ENCODE assay signal across 1 cellular context in the genomic region with DNA sequence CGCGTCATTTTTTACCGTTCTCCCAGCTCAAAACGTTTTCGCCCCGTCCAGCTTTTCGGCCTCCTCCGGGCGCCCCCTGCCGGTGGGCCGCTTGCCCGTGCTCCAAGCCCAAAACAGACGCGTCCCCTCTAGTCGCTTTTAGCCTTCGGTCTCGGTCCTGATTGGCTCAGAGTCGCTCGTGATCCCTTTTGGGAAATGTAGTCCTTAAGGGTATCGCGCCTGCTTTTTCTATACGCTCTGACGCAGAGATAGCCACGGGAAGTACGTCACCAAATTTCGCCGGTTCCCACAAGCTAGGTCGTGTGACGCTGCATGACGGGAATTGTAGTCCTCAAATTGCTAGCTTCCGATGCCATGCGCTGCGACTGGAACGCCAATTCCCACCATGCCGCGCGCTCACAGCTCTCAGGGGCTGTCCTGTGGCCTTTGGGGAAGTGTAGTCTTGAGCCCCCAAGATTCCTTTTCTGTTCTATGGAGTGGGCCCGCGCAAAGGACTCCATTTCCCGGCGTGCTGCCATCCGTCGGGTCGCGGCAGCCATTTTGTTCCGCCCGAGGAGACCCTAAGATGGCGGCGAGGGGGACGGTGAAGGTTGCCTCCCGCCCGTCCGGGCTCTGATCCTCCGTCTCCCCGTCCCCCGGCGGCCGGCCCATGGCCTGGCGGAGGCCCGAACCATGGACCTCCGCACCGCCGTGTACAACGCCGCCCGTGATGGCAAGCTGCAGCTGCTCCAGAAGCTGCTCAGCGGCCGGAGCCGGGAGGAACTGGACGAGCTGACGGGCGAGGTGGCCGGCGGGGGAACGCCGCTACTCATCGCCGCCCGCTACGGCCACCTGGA.
TF ChIP-seq lines count a peak whose summit lies in the region.

Gene FEM1A (plus strand): TSS at position 552 of the 836 bp plus-strand sequence. CDS start 121 bp downstream, at position 673.

TF ChIP-seq in K562, 482 proteins besides CTCF, POLR2A, EP300 and RAD21 (continued from another document and continues in another):
- TF ChIP-seq, protein P1, sequence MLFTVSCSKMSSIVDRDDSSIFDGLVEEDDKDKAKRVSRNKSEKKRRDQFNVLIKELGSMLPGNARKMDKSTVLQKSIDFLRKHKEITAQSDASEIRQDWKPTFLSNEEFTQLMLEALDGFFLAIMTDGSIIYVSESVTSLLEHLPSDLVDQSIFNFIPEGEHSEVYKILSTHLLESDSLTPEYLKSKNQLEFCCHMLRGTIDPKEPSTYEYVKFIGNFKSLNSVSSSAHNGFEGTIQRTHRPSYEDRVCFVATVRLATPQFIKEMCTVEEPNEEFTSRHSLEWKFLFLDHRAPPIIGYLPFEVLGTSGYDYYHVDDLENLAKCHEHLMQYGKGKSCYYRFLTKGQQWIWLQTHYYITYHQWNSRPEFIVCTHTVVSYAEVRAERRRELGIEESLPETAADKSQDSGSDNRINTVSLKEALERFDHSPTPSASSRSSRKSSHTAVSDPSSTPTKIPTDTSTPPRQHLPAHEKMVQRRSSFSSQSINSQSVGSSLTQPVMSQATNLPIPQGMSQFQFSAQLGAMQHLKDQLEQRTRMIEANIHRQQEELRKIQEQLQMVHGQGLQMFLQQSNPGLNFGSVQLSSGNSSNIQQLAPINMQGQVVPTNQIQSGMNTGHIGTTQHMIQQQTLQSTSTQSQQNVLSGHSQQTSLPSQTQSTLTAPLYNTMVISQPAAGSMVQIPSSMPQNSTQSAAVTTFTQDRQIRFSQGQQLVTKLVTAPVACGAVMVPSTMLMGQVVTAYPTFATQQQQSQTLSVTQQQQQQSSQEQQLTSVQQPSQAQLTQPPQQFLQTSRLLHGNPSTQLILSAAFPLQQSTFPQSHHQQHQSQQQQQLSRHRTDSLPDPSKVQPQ (CRISPR knock-in tag; IDR thresholded peaks at IDR 0.05; ENCODE audit: borderline replicate concordance), result peak; percentile 7; the same call in 1 of the 2 replicates
- TF ChIP-seq, protein P2, sequence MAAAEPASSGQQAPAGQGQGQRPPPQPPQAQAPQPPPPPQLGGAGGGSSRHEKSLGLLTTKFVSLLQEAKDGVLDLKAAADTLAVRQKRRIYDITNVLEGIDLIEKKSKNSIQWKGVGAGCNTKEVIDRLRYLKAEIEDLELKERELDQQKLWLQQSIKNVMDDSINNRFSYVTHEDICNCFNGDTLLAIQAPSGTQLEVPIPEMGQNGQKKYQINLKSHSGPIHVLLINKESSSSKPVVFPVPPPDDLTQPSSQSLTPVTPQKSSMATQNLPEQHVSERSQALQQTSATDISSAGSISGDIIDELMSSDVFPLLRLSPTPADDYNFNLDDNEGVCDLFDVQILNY (CRISPR knock-in tag; IDR thresholded peaks at IDR 0.05), result no peak
- TF ChIP-seq GTF2B (IDR thresholded peaks at IDR 0.05; ENCODE audit: extremely low read depth, insufficient read length) (no peak), ZKSCAN3 (CRISPR knock-in tag; IDR thresholded peaks at IDR 0.05) (no peak), RBFOX2 (IDR thresholded peaks at IDR 0.05; ENCODE audit: low read depth, low read length) (peak; percentile 96), NR3C1 (CRISPR knock-in tag; IDR thresholded peaks at IDR 0.05) (no peak), ZBTB9 (CRISPR knock-in tag; IDR thresholded peaks at IDR 0.05) (peak; percentile 91), ZNF551 (CRISPR knock-in tag; IDR thresholded peaks at IDR 0.05) (no peak), ZHX1 (conservative IDR thresholded peaks at IDR 0.05; ENCODE audit: low read length) (0 out of 2 replicates have a peak, but pooled peaks have one; percentile 16), L3MBTL2 (IDR thresholded peaks at IDR 0.05) (peak; percentile 81), NCOA1 (IDR thresholded peaks at IDR 0.05; ENCODE audit: low read depth) (peak; percentile 90; the same call in 1 of the 2 replicates), ZNF584 (CRISPR knock-in tag; IDR thresholded peaks at IDR 0.05; ENCODE audit: low read depth) (peak; percentile 99), MYNN (IDR thresholded peaks at IDR 0.05) (no peak), MYNN (CRISPR knock-in tag; IDR thresholded peaks at IDR 0.05) (no peak), TAL1 (IDR thresholded peaks at IDR 0.05) (no peak), TCF15 (CRISPR knock-in tag; IDR thresholded peaks at IDR 0.05) (no peak), HMGN3 (IDR thresholded peaks at IDR 0.05; ENCODE audit: borderline replicate concordance, extremely low read depth, insufficient read length, low read depth, low read length) (peak; percentile 41), CBFB (CRISPR knock-in tag; IDR thresholded peaks at IDR 0.05) (0 out of 2 replicates have a peak, but pooled peaks have one; percentile 20), ZNF431 (CRISPR knock-in tag; IDR thresholded peaks at IDR 0.05) (no peak; the same call in 1 of the 2 replicates), ZNF318 (IDR thresholded peaks at IDR 0.05; ENCODE audit: borderline replicate concordance in 1 of 2, low read depth in 1 of 2) (peak in 1 of 2 experiments; percentile 97; a peak in 2 of 4 replicates), DMBX1 (CRISPR knock-in tag; IDR thresholded peaks at IDR 0.05; ENCODE audit: borderline replicate concordance) (peak; percentile 98), BRCA1 (IDR thresholded peaks at IDR 0.05) (no peak), BRCA1 (CRISPR knock-in tag; IDR thresholded peaks at IDR 0.05) (no peak), SFPQ (IDR thresholded peaks at IDR 0.05; ENCODE audit: low read depth, low read length) (no peak)
- TF ChIP-seq, protein P3, sequence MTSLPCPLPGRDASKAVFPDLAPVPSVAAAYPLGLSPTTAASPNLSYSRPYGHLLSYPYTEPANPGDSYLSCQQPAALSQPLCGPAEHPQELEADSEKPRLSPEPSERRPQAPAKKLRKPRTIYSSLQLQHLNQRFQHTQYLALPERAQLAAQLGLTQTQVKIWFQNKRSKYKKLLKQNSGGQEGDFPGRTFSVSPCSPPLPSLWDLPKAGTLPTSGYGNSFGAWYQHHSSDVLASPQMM (CRISPR knock-in tag; IDR thresholded peaks at IDR 0.05), result no peak
- TF ChIP-seq, protein P4, sequence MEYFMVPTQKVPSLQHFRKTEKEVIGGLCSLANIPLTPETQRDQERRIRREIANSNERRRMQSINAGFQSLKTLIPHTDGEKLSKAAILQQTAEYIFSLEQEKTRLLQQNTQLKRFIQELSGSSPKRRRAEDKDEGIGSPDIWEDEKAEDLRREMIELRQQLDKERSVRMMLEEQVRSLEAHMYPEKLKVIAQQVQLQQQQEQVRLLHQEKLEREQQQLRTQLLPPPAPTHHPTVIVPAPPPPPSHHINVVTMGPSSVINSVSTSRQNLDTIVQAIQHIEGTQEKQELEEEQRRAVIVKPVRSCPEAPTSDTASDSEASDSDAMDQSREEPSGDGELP (CRISPR knock-in tag; IDR thresholded peaks at IDR 0.05; ENCODE audit: borderline replicate concordance), result peak; percentile 72; the same call in 1 of the 2 replicates
